In genomic region chr6:88725111-88725711, GRCh38 we compare ENCODE assay signal across 8 cellular contexts.
DNase-seq lines count a peak whose midpoint lies in the region; ATAC-seq and TF ChIP-seq lines count a peak whose summit lies in the region.

No MANE protein-coding gene starts in this region.

- peaks cover 10% of the 10 kb centered on the region for H3K9me3 Mint-ChIP-seq in activated CD4-positive, alpha-beta T cell treated with anti-CD3 and anti-CD28 coated beads, Interleukin-2, amount 10 ng/mL, durations not matched to agents 24 days and 14 days

- H3K36me3 Mint-ChIP-seq in activated CD4-positive, alpha-beta T cell treated with anti-CD3 and anti-CD28 coated beads, Interleukin-2, amount 10 ng/mL, durations not matched to agents 24 days and 14 days (ENCODE audit: low read depth) = peaks cover 16% of the 10 kb centered on the region

- peak overlapping the region; percentile 4 for H3K4me3 ChIP-seq in SJSA1
- H3K4me3 ChIP-seq in right cardiac atrium (ENCODE audit: low read length) = no peak overlapping the region
- no peak overlapping the region for H3K4me3 ChIP-seq in prostate gland

- H3K27me3 ChIP-seq in SJSA1 (replicated peaks) (no peaks in the 10 kb centered on the region), right cardiac atrium (ENCODE audit: control insufficient read depth, insufficient read depth) (no peaks in the 10 kb centered on the region), prostate gland (replicated peaks; ENCODE audit: insufficient read depth) (no peaks in the 10 kb centered on the region)

- H3K27ac ChIP-seq in SJSA1 = peak overlapping the region; percentile 88
- no peak overlapping the region for H3K27ac ChIP-seq in right cardiac atrium (ENCODE audit: low read length)
- H3K27ac ChIP-seq in prostate gland = no peak overlapping the region

- H3K4me1 ChIP-seq in SJSA1 (replicated peaks) = peaks cover 80% of the 10 kb centered on the region
- H3K4me1 ChIP-seq in right cardiac atrium (ENCODE audit: control insufficient read depth, insufficient read depth, low read length) = no peaks in the 10 kb centered on the region
- H3K4me1 ChIP-seq in prostate gland (replicated peaks) = no peaks in the 10 kb centered on the region

- H3K27ac Mint-ChIP-seq in activated CD4-positive, alpha-beta T cell treated with anti-CD3 and anti-CD28 coated beads, Interleukin-2, amount 10 ng/mL, durations not matched to agents 24 days and 14 days = peak overlapping the region; percentile 10

- H3K27me3 Mint-ChIP-seq in activated CD4-positive, alpha-beta T cell treated with anti-CD3 and anti-CD28 coated beads, Interleukin-2, amount 10 ng/mL, durations not matched to agents 24 days and 14 days = no peaks in the 10 kb centered on the region

- H3K4me3 Mint-ChIP-seq in activated CD4-positive, alpha-beta T cell treated with anti-CD3 and anti-CD28 coated beads, Interleukin-2, amount 10 ng/mL, durations not matched to agents 24 days and 14 days = peak overlapping the region; percentile 46

- no peak for DNase-seq in activated CD4-positive, alpha-beta T cell treated with anti-CD3 and anti-CD28 coated beads, Interleukin-2, amount 10 ng/mL, durations not matched to agents 24 days and 14 days
- DNase-seq in activated CD4-positive, alpha-beta T cell treated with anti-CD3 and anti-CD28 coated beads, Interleukin-2, amount 50 U/mL, for 1 hour = no peak
- DNase-seq in SJSA1 (ENCODE audit: low read depth in 1 of 2, low spot score in 2 of 2) (peak; percentile 96 to 98), right cardiac atrium (peak; percentile 25 to 63 (median 56)), NCI-H146 (lab: John Stamatoyannopoulos, UW) (no peak), NCI-H1694 (lab: John Stamatoyannopoulos, UW) (no peak), prostate gland (ENCODE audit: low spot score) (no peak)
- DNase-seq in stimulated activated CD8-positive, alpha-beta memory T cell treated with anti-CD3 and anti-CD28 coated beads, Interleukin-2, amount 100 ng/mL, for 48 hours (ENCODE audit: low read depth in 2 of 2) = peak; percentile 5 to 15

- H3K4me1 Mint-ChIP-seq in activated CD4-positive, alpha-beta T cell treated with anti-CD3 and anti-CD28 coated beads, Interleukin-2, amount 10 ng/mL, durations not matched to agents 24 days and 14 days = peaks cover 16% of the 10 kb centered on the region

- no peak for ATAC-seq in right cardiac atrium

- no peak for TF ChIP-seq POLR2A in prostate gland (IDR thresholded peaks at IDR 0.05)

- H3K36me3 ChIP-seq in SJSA1 (no peaks in the 10 kb centered on the region), prostate gland (no peaks in the 10 kb centered on the region)

- 55% methylated on average over 11 of the region's 11 CpGs for WGBS in right cardiac atrium
- WGBS in prostate gland = 80% methylated on average over 11 of the region's 11 CpGs

- H3K9me3 ChIP-seq in SJSA1 (replicated peaks) (no peaks in the 10 kb centered on the region), right cardiac atrium (ENCODE audit: control insufficient read depth, low read length) (no peaks in the 10 kb centered on the region), prostate gland (no peaks in the 10 kb centered on the region)

- intact Hi-C loops in activated CD4-positive, alpha-beta T cell treated with anti-CD3 and anti-CD28 coated beads, Interleukin-2, amount 10 ng/mL, durations not matched to agents 24 days and 14 days (cut with micrococcal nuclease) = no loop called here
- intact Hi-C loops in right cardiac atrium (cut with DNase I) = no loop called here
- intact Hi-C loops in prostate gland (cut with DNase I) = no loop called here

- TF ChIP-seq CTCF in prostate gland (IDR thresholded peaks at IDR 0.05) = no peak

Comparison
In these comparisons a context has a peak if more than half of its experiments do, and no peak if none do; other contexts are left out.
1. DNase-seq: peak in SJSA1 (2 of 2), right cardiac atrium (3 of 3) and stimulated activated CD8-positive, alpha-beta memory T cell treated with anti-CD3 and anti-CD28 coated beads, Interleukin-2, amount 100 ng/mL, for 48 hours (2 of 2); none in activated CD4-positive, alpha-beta T cell treated with anti-CD3 and anti-CD28 coated beads, Interleukin-2, amount 10 ng/mL, durations not matched to agents 24 days and 14 days (single experiment), activated CD4-positive, alpha-beta T cell treated with anti-CD3 and anti-CD28 coated beads, Interleukin-2, amount 50 U/mL, for 1 hour (single experiment), NCI-H146 (single experiment), NCI-H1694 (single experiment) and prostate gland (single experiment).